21 cellular contexts compared by ENCODE assay signal in genomic region chr22:38958359-38958943, GRCh38. TPM values are rescaled to one million over a fixed set of nuclear protein-coding genes. Genes with fewer than 3 reads are reported as not detected.
DNase-seq lines count a peak whose midpoint lies in the region; ATAC-seq and TF ChIP-seq lines count a peak whose summit lies in the region.
"Had no signal": no experiment of that assay in that cellular context is flagged by ENCODE, and none has a peak within 500 bp of the region (broad histone marks: within the 10 kb centered on the region; RNA-seq: fewer than 3 reads in every experiment).

No MANE protein-coding gene starts in this region.

- CTCF ChIA-PET in activated naive CD4-positive, alpha-beta T cell treated with anti-CD3 and anti-CD28 coated beads, Interleukin-2, amount 10 ng/mL, durations not matched to agents 7 days and 5 days (lab: Charles Lee): no interaction called here
- CTCF ChIA-PET in WTC11 (lab: Charles Lee): no interaction called here

- no peaks in the 10 kb centered on the region for H3K36me3 Mint-ChIP-seq in activated naive CD4-positive, alpha-beta T cell treated with anti-CD3 and anti-CD28 coated beads, Interleukin-2, amount 50 U/mL, for 24 hours
- H3K36me3 Mint-ChIP-seq in activated naive CD4-positive, alpha-beta T cell treated with anti-CD3 and anti-CD28 coated beads, Interleukin-2, amount 10 ng/mL, durations not matched to agents 7 days and 5 days: no peaks in the 10 kb centered on the region
- no peaks in the 10 kb centered on the region for H3K36me3 Mint-ChIP-seq in WTC11
- no peaks in the 10 kb centered on the region for H3K36me3 Mint-ChIP-seq in dendritic cell treated with granulocyte-macrophage colony-stimulating factor and Interleukin-4, amounts not matched to agents 40 ng/mL and 50 ng/mL, for 4 days (ENCODE audit: low read depth)
- no peaks in the 10 kb centered on the region for H3K36me3 Mint-ChIP-seq in stimulated activated memory B cell treated with anti-CD40 and anti-IgM and Interleukin-4, amounts not matched to agents 10 μg/mL and 1 μg/mL and 100 μg/mL, for 72 hours

- H3K9me3 Mint-ChIP-seq in activated naive CD4-positive, alpha-beta T cell treated with anti-CD3 and anti-CD28 coated beads, Interleukin-2, amount 50 U/mL, for 24 hours: no peaks in the 10 kb centered on the region
- no peaks in the 10 kb centered on the region for H3K9me3 Mint-ChIP-seq in activated naive CD4-positive, alpha-beta T cell treated with anti-CD3 and anti-CD28 coated beads, Interleukin-2, amount 10 ng/mL, durations not matched to agents 7 days and 5 days
- H3K9me3 Mint-ChIP-seq in WTC11: no peaks in the 10 kb centered on the region
- H3K9me3 Mint-ChIP-seq in dendritic cell treated with granulocyte-macrophage colony-stimulating factor and Interleukin-4, amounts not matched to agents 40 ng/mL and 50 ng/mL, for 4 days: no peaks in the 10 kb centered on the region
- H3K9me3 Mint-ChIP-seq in stimulated activated memory B cell treated with anti-CD40 and anti-IgM and Interleukin-4, amounts not matched to agents 10 μg/mL and 1 μg/mL and 100 μg/mL, for 72 hours: no peaks in the 10 kb centered on the region
- H3K9me3 Mint-ChIP-seq: H9 had no signal

- intact Hi-C loops in dendritic cell treated with granulocyte-macrophage colony-stimulating factor and Interleukin-4, amounts not matched to agents 40 ng/mL and 50 ng/mL, for 4 days (cut with micrococcal nuclease): no loop called here

- DNase-seq in activated naive CD4-positive, alpha-beta T cell treated with anti-CD3 and anti-CD28 coated beads, Interleukin-2, amount 10 ng/mL, durations not matched to agents 7 days and 5 days: no peak
- DNase-seq in WTC11 (ENCODE audit: low spot score): no peak
- no peak for DNase-seq in COLO829 (ENCODE audit: low spot score)
- no peak for DNase-seq in cerebellar cortex (ENCODE audit: low spot score)
- DNase-seq: ACHN, COR-L47, GDM1, H9, NCI-H1417, NCI-H187 treated with DMSO at 0.1 percent for 48 hours, NCI-H2227 treated with DMSO at 0.1 percent for 48 hours, NCI-H524, NCI-H82, OCI-M1, Right ventricle myocardium superior had no signal

- POLR2A ChIA-PET in WTC11 (lab: Charles Lee): no interaction called here

- H3K4me3 Mint-ChIP-seq in activated naive CD4-positive, alpha-beta T cell treated with anti-CD3 and anti-CD28 coated beads, Interleukin-2, amount 50 U/mL, for 24 hours: no peak overlapping the region
- H3K4me3 Mint-ChIP-seq in activated naive CD4-positive, alpha-beta T cell treated with anti-CD3 and anti-CD28 coated beads, Interleukin-2, amount 10 ng/mL, durations not matched to agents 7 days and 5 days: no peak overlapping the region
- H3K4me3 Mint-ChIP-seq in WTC11: no peak overlapping the region
- H3K4me3 Mint-ChIP-seq in dendritic cell treated with granulocyte-macrophage colony-stimulating factor and Interleukin-4, amounts not matched to agents 40 ng/mL and 50 ng/mL, for 4 days: peak overlapping the region; percentile 50
- H3K4me3 Mint-ChIP-seq in stimulated activated memory B cell treated with anti-CD40 and anti-IgM and Interleukin-4, amounts not matched to agents 10 μg/mL and 1 μg/mL and 100 μg/mL, for 72 hours: no peak overlapping the region
- H3K4me3 Mint-ChIP-seq: H9 had no signal

- ATAC-seq in WTC11: no peak
- ATAC-seq in stimulated activated memory B cell treated with anti-CD40 and anti-IgM and Interleukin-4, amounts not matched to agents 10 μg/mL and 1 μg/mL and 100 μg/mL, for 72 hours: no peak

- no peaks in the 10 kb centered on the region for H3K27me3 Mint-ChIP-seq in activated naive CD4-positive, alpha-beta T cell treated with anti-CD3 and anti-CD28 coated beads, Interleukin-2, amount 50 U/mL, for 24 hours
- H3K27me3 Mint-ChIP-seq in activated naive CD4-positive, alpha-beta T cell treated with anti-CD3 and anti-CD28 coated beads, Interleukin-2, amount 10 ng/mL, durations not matched to agents 7 days and 5 days: peaks cover 39% of the 10 kb centered on the region
- peaks cover 4% of the 10 kb centered on the region for H3K27me3 Mint-ChIP-seq in WTC11 (ENCODE audit: low read depth)
- peaks cover 29% of the 10 kb centered on the region for H3K27me3 Mint-ChIP-seq in dendritic cell treated with granulocyte-macrophage colony-stimulating factor and Interleukin-4, amounts not matched to agents 40 ng/mL and 50 ng/mL, for 4 days
- H3K27me3 Mint-ChIP-seq in stimulated activated memory B cell treated with anti-CD40 and anti-IgM and Interleukin-4, amounts not matched to agents 10 μg/mL and 1 μg/mL and 100 μg/mL, for 72 hours: peaks cover 23% of the 10 kb centered on the region

- TF ChIP-seq CTCF in WTC11 (IDR thresholded peaks at IDR 0.05): no peak

- peak overlapping the region; percentile 94 for H3K27ac Mint-ChIP-seq in activated naive CD4-positive, alpha-beta T cell treated with anti-CD3 and anti-CD28 coated beads, Interleukin-2, amount 50 U/mL, for 24 hours
- H3K27ac Mint-ChIP-seq in activated naive CD4-positive, alpha-beta T cell treated with anti-CD3 and anti-CD28 coated beads, Interleukin-2, amount 10 ng/mL, durations not matched to agents 7 days and 5 days: no peak overlapping the region
- H3K27ac Mint-ChIP-seq in WTC11: no peak overlapping the region
- H3K27ac Mint-ChIP-seq in dendritic cell treated with granulocyte-macrophage colony-stimulating factor and Interleukin-4, amounts not matched to agents 40 ng/mL and 50 ng/mL, for 4 days: peak overlapping the region; percentile 87
- peak overlapping the region; percentile 9 for H3K27ac Mint-ChIP-seq in stimulated activated memory B cell treated with anti-CD40 and anti-IgM and Interleukin-4, amounts not matched to agents 10 μg/mL and 1 μg/mL and 100 μg/mL, for 72 hours
- H3K27ac Mint-ChIP-seq: H9 had no signal

- peaks cover 6% of the 10 kb centered on the region for H3K4me1 Mint-ChIP-seq in activated naive CD4-positive, alpha-beta T cell treated with anti-CD3 and anti-CD28 coated beads, Interleukin-2, amount 50 U/mL, for 24 hours
- H3K4me1 Mint-ChIP-seq in activated naive CD4-positive, alpha-beta T cell treated with anti-CD3 and anti-CD28 coated beads, Interleukin-2, amount 10 ng/mL, durations not matched to agents 7 days and 5 days: peaks cover 17% of the 10 kb centered on the region
- H3K4me1 Mint-ChIP-seq in WTC11: peaks cover 6% of the 10 kb centered on the region
- H3K4me1 Mint-ChIP-seq in dendritic cell treated with granulocyte-macrophage colony-stimulating factor and Interleukin-4, amounts not matched to agents 40 ng/mL and 50 ng/mL, for 4 days (ENCODE audit: low read depth): peaks cover 70% of the 10 kb centered on the region
- peaks cover 38% of the 10 kb centered on the region for H3K4me1 Mint-ChIP-seq in stimulated activated memory B cell treated with anti-CD40 and anti-IgM and Interleukin-4, amounts not matched to agents 10 μg/mL and 1 μg/mL and 100 μg/mL, for 72 hours

TF ChIP-seq in WTC11, 78 proteins besides CTCF, POLR2A, EP300 and RAD21:
- TF ChIP-seq JAZF1 (CRISPR knock-in tag; IDR thresholded peaks at IDR 0.05): no peak
- TF ChIP-seq OVOL2 (CRISPR knock-in tag; IDR thresholded peaks at IDR 0.05; ENCODE audit: borderline replicate concordance): no peak
- 0 out of 2 replicates have a peak, but pooled peaks have one; percentile 35 for TF ChIP-seq ZNF512 (CRISPR knock-in tag; IDR thresholded peaks at IDR 0.05; ENCODE audit: borderline replicate concordance)

RNA-seq across cellular contexts. Expression of gene APOBEC3A, which starts 1.0 kb away (rescaled TPM):
- not detected in 3 replicates for total RNA-seq in WTC11 (2021)
- total RNA-seq: Daoy, H9, HT-29, M059J had no signal

RNA-seq across cellular contexts. Expression of gene APOBEC3B, which starts 23.7 kb away (rescaled TPM):
- total RNA-seq in WTC11 (2021): 4.0 to 7.5 TPM (median 6.4 TPM) in 3 replicates

RNA-seq across cellular contexts. Expression of gene APOBEC3C, which starts 55.6 kb away (rescaled TPM):
- total RNA-seq in WTC11 (2021): 33.4 to 40.4 TPM (median 39.4 TPM) in 3 replicates

Comparison
In these comparisons a context has a peak if more than half of its experiments do, and no peak if none do; other contexts are left out.
1. H3K27ac Mint-ChIP-seq: peak in activated naive CD4-positive, alpha-beta T cell treated with anti-CD3 and anti-CD28 coated beads, Interleukin-2, amount 50 U/mL, for 24 hours (single experiment), dendritic cell treated with granulocyte-macrophage colony-stimulating factor and Interleukin-4, amounts not matched to agents 40 ng/mL and 50 ng/mL, for 4 days (single experiment) and stimulated activated memory B cell treated with anti-CD40 and anti-IgM and Interleukin-4, amounts not matched to agents 10 μg/mL and 1 μg/mL and 100 μg/mL, for 72 hours (single experiment); none in activated naive CD4-positive, alpha-beta T cell treated with anti-CD3 and anti-CD28 coated beads, Interleukin-2, amount 10 ng/mL, durations not matched to agents 7 days and 5 days (single experiment) and WTC11 (single experiment).